In the genomic region with DNA sequence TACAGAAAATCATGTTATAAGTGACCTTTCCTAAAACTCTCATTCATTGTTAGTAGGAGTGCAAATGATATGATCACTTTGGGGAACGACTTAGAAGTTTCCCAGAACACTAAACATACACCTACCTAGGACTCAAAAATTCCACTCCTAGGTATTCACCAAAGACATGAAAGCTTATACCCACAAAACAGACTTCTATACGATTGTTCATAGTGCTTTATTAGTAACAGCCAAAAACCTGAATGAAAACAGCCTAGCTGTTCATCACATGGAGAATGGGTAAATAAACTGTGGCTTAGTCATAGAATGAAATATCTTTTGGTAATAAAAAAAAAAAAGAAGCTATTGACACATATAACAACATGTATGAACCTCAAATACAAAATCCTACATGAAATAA, we compare ENCODE assay signal across 24 cellular contexts. TPM values are rescaled to one million over a fixed set of nuclear protein-coding genes. Genes with fewer than 3 reads are reported as not detected.
A peak's percentile ranks its signal among the peaks of the same experiment; 100 is the strongest.
DNase-seq lines count a peak whose midpoint lies in the region; FAIRE-seq and TF ChIP-seq lines count a peak whose summit lies in the region.
"Had no signal": no experiment of that assay in that cellular context is flagged by ENCODE, and none has a peak within 500 bp of the region (broad histone marks: within the 10 kb centered on the region; RNA-seq: fewer than 3 reads in every experiment).

No MANE protein-coding gene starts in this region.

- peak overlapping the region; percentile 64 for H3K27ac Mint-ChIP-seq in activated CD4-positive, alpha-beta T cell treated with anti-CD3 and anti-CD28 coated beads, Interleukin-2, amount 10 ng/mL, durations not matched to agents 24 days and 14 days
- H3K27ac Mint-ChIP-seq in activated CD4-positive, alpha-beta T cell treated with anti-CD3 and anti-CD28 coated beads, Interleukin-2, amount 10 ng/mL, durations not matched to agents 7 days and 5 days: no peak overlapping the region
- peak overlapping the region; percentile 69 for H3K27ac Mint-ChIP-seq in activated naive CD4-positive, alpha-beta T cell treated with anti-CD3 and anti-CD28 coated beads, Interleukin-2, amount 50 U/mL, for 24 hours
- no peak overlapping the region for H3K27ac Mint-ChIP-seq in immature natural killer cell
- H3K27ac Mint-ChIP-seq: CD8-positive, alpha-beta T cell; H9 had no signal

- H3K36me3 Mint-ChIP-seq in activated CD4-positive, alpha-beta T cell treated with anti-CD3 and anti-CD28 coated beads, Interleukin-2, amount 10 ng/mL, durations not matched to agents 24 days and 14 days (ENCODE audit: low read depth): peaks cover 48% of the 10 kb centered on the region
- peaks cover 17% of the 10 kb centered on the region for H3K36me3 Mint-ChIP-seq in activated CD4-positive, alpha-beta T cell treated with anti-CD3 and anti-CD28 coated beads, Interleukin-2, amount 10 ng/mL, durations not matched to agents 7 days and 5 days (ENCODE audit: low read depth)
- peaks cover 6% of the 10 kb centered on the region for H3K36me3 Mint-ChIP-seq in activated naive CD4-positive, alpha-beta T cell treated with anti-CD3 and anti-CD28 coated beads, Interleukin-2, amount 50 U/mL, for 24 hours
- H3K36me3 Mint-ChIP-seq in immature natural killer cell: peaks cover 0 to 8% (median 4%) of the 10 kb centered on the region in 3 donors

- H3K4me3 ChIP-seq in bronchial epithelial cell (ENCODE audit: low read depth, low read length): no peak overlapping the region

- no peaks in the 10 kb centered on the region for H3K27me3 Mint-ChIP-seq in activated CD4-positive, alpha-beta T cell treated with anti-CD3 and anti-CD28 coated beads, Interleukin-2, amount 10 ng/mL, durations not matched to agents 24 days and 14 days
- H3K27me3 Mint-ChIP-seq in activated CD4-positive, alpha-beta T cell treated with anti-CD3 and anti-CD28 coated beads, Interleukin-2, amount 10 ng/mL, durations not matched to agents 7 days and 5 days: no peaks in the 10 kb centered on the region
- no peaks in the 10 kb centered on the region for H3K27me3 Mint-ChIP-seq in activated naive CD4-positive, alpha-beta T cell treated with anti-CD3 and anti-CD28 coated beads, Interleukin-2, amount 50 U/mL, for 24 hours
- peaks cover 0 to 2% (median 0%) of the 10 kb centered on the region in 3 donors for H3K27me3 Mint-ChIP-seq in immature natural killer cell (ENCODE audit: low read depth in 3 of 3)

- peaks cover 18% of the 10 kb centered on the region for H3K4me1 Mint-ChIP-seq in activated CD4-positive, alpha-beta T cell treated with anti-CD3 and anti-CD28 coated beads, Interleukin-2, amount 10 ng/mL, durations not matched to agents 24 days and 14 days
- H3K4me1 Mint-ChIP-seq in activated CD4-positive, alpha-beta T cell treated with anti-CD3 and anti-CD28 coated beads, Interleukin-2, amount 10 ng/mL, durations not matched to agents 7 days and 5 days: peaks cover 8% of the 10 kb centered on the region
- H3K4me1 Mint-ChIP-seq in activated naive CD4-positive, alpha-beta T cell treated with anti-CD3 and anti-CD28 coated beads, Interleukin-2, amount 50 U/mL, for 24 hours: peaks cover 29% of the 10 kb centered on the region
- peaks cover 4% of the 10 kb centered on the region in 2 donors for H3K4me1 Mint-ChIP-seq in immature natural killer cell
- H3K4me1 Mint-ChIP-seq: H9 had no signal

- H3K4me3 Mint-ChIP-seq in activated CD4-positive, alpha-beta T cell treated with anti-CD3 and anti-CD28 coated beads, Interleukin-2, amount 10 ng/mL, durations not matched to agents 24 days and 14 days: no peak overlapping the region
- H3K4me3 Mint-ChIP-seq in activated CD4-positive, alpha-beta T cell treated with anti-CD3 and anti-CD28 coated beads, Interleukin-2, amount 10 ng/mL, durations not matched to agents 7 days and 5 days: no peak overlapping the region
- peak overlapping the region; percentile 30 for H3K4me3 Mint-ChIP-seq in activated naive CD4-positive, alpha-beta T cell treated with anti-CD3 and anti-CD28 coated beads, Interleukin-2, amount 50 U/mL, for 24 hours
- no peak overlapping the region for H3K4me3 Mint-ChIP-seq in immature natural killer cell
- H3K4me3 Mint-ChIP-seq: CD8-positive, alpha-beta T cell; H9 had no signal

- H3K36me3 ChIP-seq in bronchial epithelial cell (ENCODE audit: control insufficient read depth, insufficient read depth, low read length): peaks cover 3% of the 10 kb centered on the region

- CTCF ChIA-PET in activated CD4-positive, alpha-beta T cell treated with anti-CD3 and anti-CD28 coated beads, Interleukin-2, amount 10 ng/mL, durations not matched to agents 7 days and 5 days (lab: Charles Lee): interaction anchor here (1.3 kb wide), 1 partner anchor 14 kb away, joined by 5 read pairs; no protein-coding TSS in a partner anchor

- intact Hi-C loops in activated CD4-positive, alpha-beta T cell treated with anti-CD3 and anti-CD28 coated beads, Interleukin-2, amount 10 ng/mL, durations not matched to agents 24 days and 14 days (cut with micrococcal nuclease): no loop called here

- DNase-seq in activated CD4-positive, alpha-beta T cell treated with anti-CD3 and anti-CD28 coated beads, Interleukin-2, amount 10 ng/mL, durations not matched to agents 24 days and 14 days: no peak
- DNase-seq in activated CD4-positive, alpha-beta T cell treated with anti-CD3 and anti-CD28 coated beads, Interleukin-2, amount 10 ng/mL, durations not matched to agents 7 days and 5 days: no peak
- DNase-seq in activated naive CD4-positive, alpha-beta T cell treated with anti-CD3 and anti-CD28 coated beads, Interleukin-2, amount 50 U/mL, for 16 hours: no peak
- peak; percentile 44 for DNase-seq in HCEC 1CT
- peak; percentile 40 for DNase-seq in bronchial epithelial cell (ENCODE audit: low read depth)
- DNase-seq in immature natural killer cell: no peak
- no peak for DNase-seq in RPMI8226
- DNase-seq: AML-193; C1 segment of cervical spinal cord; CD8-positive, alpha-beta T cell; DND-41; H9; KBM-7; MM.1S; NCI-H1048; NCI-H1417 treated with DMSO at 0.1 percent for 48 hours; NCI-H187; NCI-H446 treated with DMSO at 0.1 percent for 48 hours; NCI-H526 treated with DMSO at 0.1 percent for 48 hours; OCI-M1; Right ventricle myocardium superior had no signal

- H3K9me3 Mint-ChIP-seq in activated CD4-positive, alpha-beta T cell treated with anti-CD3 and anti-CD28 coated beads, Interleukin-2, amount 10 ng/mL, durations not matched to agents 24 days and 14 days: no peaks in the 10 kb centered on the region
- H3K9me3 Mint-ChIP-seq in activated CD4-positive, alpha-beta T cell treated with anti-CD3 and anti-CD28 coated beads, Interleukin-2, amount 10 ng/mL, durations not matched to agents 7 days and 5 days: no peaks in the 10 kb centered on the region
- H3K9me3 Mint-ChIP-seq in activated naive CD4-positive, alpha-beta T cell treated with anti-CD3 and anti-CD28 coated beads, Interleukin-2, amount 50 U/mL, for 24 hours: no peaks in the 10 kb centered on the region
- no peaks in the 10 kb centered on the region for H3K9me3 Mint-ChIP-seq in immature natural killer cell
- H3K9me3 Mint-ChIP-seq: CD8-positive, alpha-beta T cell; H9 had no signal

- TF ChIP-seq CTCF in bronchial epithelial cell (IDR thresholded peaks at IDR 0.05; ENCODE audit: insufficient read depth, low read length, severe bottlenecking): no peak

- H3K27me3 ChIP-seq in bronchial epithelial cell (ENCODE audit: control insufficient read depth, insufficient read depth, low read length): no peaks in the 10 kb centered on the region

- no peak for FAIRE-seq in bronchial epithelial cell (lab: Jason Lieb, UNC)
- FAIRE-seq: GM12891 had no signal

- POLR2A ChIA-PET in activated CD4-positive, alpha-beta T cell treated with anti-CD3 and anti-CD28 coated beads, Interleukin-2, amount 10 ng/mL, durations not matched to agents 7 days and 5 days (lab: Charles Lee): no interaction called here

RNA-seq across cellular contexts. Expression of a gene that starts 8.8 kb away (rescaled TPM):
- total RNA-seq in activated CD4-positive, alpha-beta T cell treated with anti-CD3 and anti-CD28 coated beads, Interleukin-2, amount 10 ng/mL, durations not matched to agents 24 days and 14 days: 44.9 and 50.9 TPM in 2 replicates
- 10 to 100 TPM; 24.8 to 28.2 TPM for total RNA-seq in activated CD4-positive, alpha-beta T cell treated with anti-CD3 and anti-CD28 coated beads, Interleukin-2, amount 10 ng/mL, durations not matched to agents 7 days and 5 days
- 28.3 and 49.8 TPM in 2 replicates for total RNA-seq in bronchial epithelial cell
- polyA plus RNA-seq in immature natural killer cell: 10 to 100 TPM; 11.9 to 23.3 (median 17.4) TPM

RNA-seq across cellular contexts. Expression of a gene that starts 40.5 kb away (rescaled TPM):
- total RNA-seq in activated CD4-positive, alpha-beta T cell treated with anti-CD3 and anti-CD28 coated beads, Interleukin-2, amount 10 ng/mL, durations not matched to agents 24 days and 14 days: not detected in 2 replicates
- not detected for total RNA-seq in activated CD4-positive, alpha-beta T cell treated with anti-CD3 and anti-CD28 coated beads, Interleukin-2, amount 10 ng/mL, durations not matched to agents 7 days and 5 days
- total RNA-seq in bronchial epithelial cell: 0.26 and 0.90 TPM in 2 replicates
- under 1 TPM in 2 of 3 donors, not detected in 1; 0.26 TPM for polyA plus RNA-seq in immature natural killer cell
- total RNA-seq: CD8-positive, alpha-beta T cell; G401 had no signal

Comparison
In these comparisons a context has a peak if more than half of its experiments do, and no peak if none do; other contexts are left out.
1. H3K27ac Mint-ChIP-seq: peak in activated CD4-positive, alpha-beta T cell treated with anti-CD3 and anti-CD28 coated beads, Interleukin-2, amount 10 ng/mL, durations not matched to agents 24 days and 14 days (single experiment) and activated naive CD4-positive, alpha-beta T cell treated with anti-CD3 and anti-CD28 coated beads, Interleukin-2, amount 50 U/mL, for 24 hours (single experiment); none in activated CD4-positive, alpha-beta T cell treated with anti-CD3 and anti-CD28 coated beads, Interleukin-2, amount 10 ng/mL, durations not matched to agents 7 days and 5 days (single experiment) and immature natural killer cell (0 of 6).
2. DNase-seq: peak in HCEC 1CT (single experiment) and bronchial epithelial cell (single experiment); none in activated CD4-positive, alpha-beta T cell treated with anti-CD3 and anti-CD28 coated beads, Interleukin-2, amount 10 ng/mL, durations not matched to agents 24 days and 14 days (single experiment), activated CD4-positive, alpha-beta T cell treated with anti-CD3 and anti-CD28 coated beads, Interleukin-2, amount 10 ng/mL, durations not matched to agents 7 days and 5 days (single experiment), activated naive CD4-positive, alpha-beta T cell treated with anti-CD3 and anti-CD28 coated beads, Interleukin-2, amount 50 U/mL, for 16 hours (single experiment), immature natural killer cell (0 of 3) and RPMI8226 (single experiment).